ENCODE assay signal across 8 cellular contexts in the genomic region with DNA sequence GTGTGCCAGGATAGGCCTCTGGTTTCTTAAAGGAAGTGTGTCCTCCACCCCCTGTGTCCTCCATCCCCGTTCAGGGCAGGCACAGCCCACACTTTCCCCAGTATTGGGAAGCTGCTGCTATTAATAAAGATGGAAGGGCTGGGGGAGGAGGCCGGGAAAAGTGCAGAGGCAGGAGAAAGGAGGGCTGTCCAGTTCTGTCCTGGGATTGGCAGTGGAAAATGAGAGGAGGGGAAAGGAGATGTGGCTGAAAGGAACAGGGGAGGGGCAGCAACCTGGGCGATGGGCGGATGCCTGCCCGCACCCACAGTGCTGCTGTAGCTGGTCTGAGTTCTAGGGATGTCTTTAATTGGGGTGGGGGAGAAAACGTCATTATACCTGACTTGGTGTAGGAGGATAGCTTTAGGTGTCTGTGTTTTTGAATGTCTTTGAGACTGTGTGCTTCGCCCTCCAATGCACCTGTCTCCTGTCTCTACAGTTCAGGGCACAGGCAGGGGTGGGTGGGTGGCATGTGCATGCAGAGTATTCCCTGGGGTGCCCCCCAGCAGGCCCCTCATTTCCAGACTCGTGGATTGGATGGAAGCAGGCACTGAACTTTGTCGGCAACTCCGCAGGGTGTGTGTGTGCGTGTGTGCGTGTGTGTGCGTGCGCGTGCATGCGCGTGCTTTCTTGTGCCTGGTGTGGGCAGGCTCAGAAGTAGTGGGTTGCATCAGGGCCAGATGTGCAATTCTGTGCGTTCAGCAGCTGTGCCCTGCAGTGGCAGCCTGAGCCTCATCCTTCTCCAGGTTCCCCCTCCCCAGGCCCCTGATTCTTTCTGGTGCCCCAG. TPM values are rescaled to one million over a fixed set of nuclear protein-coding genes. Genes with fewer than 3 reads are reported as not detected.
DNase-seq lines count a peak whose midpoint lies in the region; ATAC-seq and TF ChIP-seq lines count a peak whose summit lies in the region.

No MANE protein-coding gene starts in this region.

- peaks cover 56% of the 10 kb centered on the region for H3K4me1 ChIP-seq in lower lobe of right lung

- no peaks in the 10 kb centered on the region for H3K27me3 ChIP-seq in lower lobe of right lung (ENCODE audit: low read depth)

- peaks cover 18% of the 10 kb centered on the region for H3K36me3 ChIP-seq in lower lobe of right lung

- peaks cover 18% of the 10 kb centered on the region for H3K36me3 Mint-ChIP-seq in HFFc6 (ENCODE audit: low read depth)
- peaks cover 28% of the 10 kb centered on the region for H3K36me3 Mint-ChIP-seq in T-helper 2 cell treated with Interferon-gamma antibody and Interleukin-4, amounts not matched to agents 5 μg/mL and 100 μg/mL, for 36 hours (ENCODE audit: low read depth)

- peak overlapping the region; percentile 90 for H3K4me3 Mint-ChIP-seq in HFFc6
- H3K4me3 Mint-ChIP-seq in T-helper 2 cell treated with Interferon-gamma antibody and Interleukin-4, amounts not matched to agents 5 μg/mL and 100 μg/mL, for 36 hours: peak overlapping the region; percentile 90

- TF ChIP-seq CTCF in HFFc6 (IDR thresholded peaks at IDR 0.05) (no peak), lower lobe of right lung (IDR thresholded peaks at IDR 0.05) (no peak)

- H3K27ac ChIP-seq in cingulate gyrus (ENCODE audit: low read depth, low read length): peak overlapping the region; percentile 99
- H3K27ac ChIP-seq in lower lobe of right lung: peak overlapping the region; percentile 99

- H3K9me3 ChIP-seq in lower lobe of right lung: no peaks in the 10 kb centered on the region

- H3K27me3 Mint-ChIP-seq in HFFc6 (ENCODE audit: insufficient read depth): peaks cover 5% of the 10 kb centered on the region
- no peaks in the 10 kb centered on the region for H3K27me3 Mint-ChIP-seq in T-helper 2 cell treated with Interferon-gamma antibody and Interleukin-4, amounts not matched to agents 5 μg/mL and 100 μg/mL, for 36 hours (ENCODE audit: low read depth)

- H3K4me1 Mint-ChIP-seq in HFFc6 (ENCODE audit: low read depth): peaks cover 51% of the 10 kb centered on the region
- peaks cover 51% of the 10 kb centered on the region for H3K4me1 Mint-ChIP-seq in T-helper 2 cell treated with Interferon-gamma antibody and Interleukin-4, amounts not matched to agents 5 μg/mL and 100 μg/mL, for 36 hours (ENCODE audit: low read depth)

- ATAC-seq in lower lobe of right lung (no peak), GM18909 (IDR thresholded peaks at IDR 0.05; ENCODE audit: poor library complexity, unreplicated experiment) (no peak)

- peak overlapping the region; percentile 97 for H3K27ac Mint-ChIP-seq in HFFc6
- peak overlapping the region; percentile 97 for H3K27ac Mint-ChIP-seq in T-helper 2 cell treated with Interferon-gamma antibody and Interleukin-4, amounts not matched to agents 5 μg/mL and 100 μg/mL, for 36 hours

- H3K9me3 Mint-ChIP-seq in HFFc6: no peaks in the 10 kb centered on the region
- H3K9me3 Mint-ChIP-seq in T-helper 2 cell treated with Interferon-gamma antibody and Interleukin-4, amounts not matched to agents 5 μg/mL and 100 μg/mL, for 36 hours: no peaks in the 10 kb centered on the region

- intact Hi-C loops in lower lobe of right lung (cut with DNase I): no loop called here

- no peak for DNase-seq in HFFc6
- DNase-seq in T-helper 2 cell treated with Interferon-gamma antibody and Interleukin-4, amounts not matched to agents 5 μg/mL and 100 μg/mL, for 36 hours (ENCODE audit: low spot score): peak; percentile 44
- peak; percentile 81 for DNase-seq in lower lobe of right lung
- peak in 4 of 6 experiments; percentile 28 to 67 (median 55) for DNase-seq in stimulated activated naive CD4-positive, alpha-beta T cell (lab: John Stamatoyannopoulos, UW)
- DNase-seq in OCI-M1 (lab: John Stamatoyannopoulos, UW): no peak
- no peak for DNase-seq in OCI-M2 (lab: John Stamatoyannopoulos, UW; ENCODE audit: unreplicated experiment)

- peak overlapping the region; percentile 91 for H3K4me3 ChIP-seq in lower lobe of right lung

RNA-seq across cellular contexts. Expression of gene TRIM8, which starts 2.5 kb away (rescaled TPM):
- total RNA-seq in HFFc6 (2021; fragmentation: NEBNext Ultra II Directional; extraction: Animal tissue kit (Norgen Biotek cat#: 25700)): 100 to 1,000 TPM; 123 to 148 (median 135) TPM
- total RNA-seq in lower lobe of right lung: 142 TPM

Comparison
In these comparisons a context has a peak if more than half of its experiments do, and no peak if none do; other contexts are left out.
1. DNase-seq: peak in T-helper 2 cell treated with Interferon-gamma antibody and Interleukin-4, amounts not matched to agents 5 μg/mL and 100 μg/mL, for 36 hours (single experiment), lower lobe of right lung (single experiment) and stimulated activated naive CD4-positive, alpha-beta T cell (4 of 6); none in HFFc6 (single experiment), OCI-M1 (single experiment) and OCI-M2 (single experiment).